In genomic region chr1:53700776-53701175, GRCh38 we compare ENCODE assay signal across 7 cellular contexts. TPM values are rescaled to one million over a fixed set of nuclear protein-coding genes. Genes with fewer than 3 reads are reported as not detected.
"Had no signal": no experiment of that assay in that cellular context is flagged by ENCODE, and none has a peak within 500 bp of the region (broad histone marks: within the 10 kb centered on the region; RNA-seq: fewer than 3 reads in every experiment).

No MANE protein-coding gene starts in this region.

- ATAC-seq: HepG2, K562 had no signal

- FAIRE-seq: HepG2, K562 had no signal

- H3K4me3 ChIP-seq: K562 had no signal

- H3K27ac ChIP-seq: HL-60 had no signal

- DNase-seq: IMR-90, KBM-7, KG1 had no signal

RNA-seq across cellular contexts. Expression of gene GLIS1, which starts 38.2 kb away (rescaled TPM):
- polyA plus RNA-seq: IgD-negative memory B cell, K562 had no signal
